8 cellular contexts compared by ENCODE assay signal in genomic region chr9:115591584-115591984, GRCh38.
DNase-seq lines count a peak whose midpoint lies in the region; ATAC-seq and TF ChIP-seq lines count a peak whose summit lies in the region.

No MANE protein-coding gene starts in this region.

- H3K36me3 Mint-ChIP-seq in nephron progenitor cell (ENCODE audit: low read depth), result no peaks in the 10 kb centered on the region

- H3K36me3 ChIP-seq in SK-N-MC (ENCODE audit: insufficient read depth, low read length) (peaks cover 16% of the 10 kb centered on the region), fibroblast of lung (ENCODE audit: control insufficient read depth, insufficient read depth, low read length) (no peaks in the 10 kb centered on the region)

- H3K9me3 Mint-ChIP-seq in nephron progenitor cell, result peaks cover 15% of the 10 kb centered on the region

- peaks cover 25% of the 10 kb centered on the region for H3K4me1 ChIP-seq in fibroblast of lung (ENCODE audit: control insufficient read depth, extremely low read depth, insufficient read depth, low read length)

- H3K27me3 ChIP-seq in fibroblast of lung (ENCODE audit: control insufficient read depth, insufficient read depth, low read length), result no peaks in the 10 kb centered on the region

- H3K27ac Mint-ChIP-seq in nephron progenitor cell, result peak overlapping the region; percentile 98

- H3K79me2 ChIP-seq in fibroblast of lung (ENCODE audit: control insufficient read depth, insufficient read depth, low read length), result no peaks in the 10 kb centered on the region

- ATAC-seq in GM21360 (IDR thresholded peaks at IDR 0.05; ENCODE audit: unreplicated experiment), result peak; percentile 74
- ATAC-seq in GM21825 (IDR thresholded peaks at IDR 0.05; ENCODE audit: unreplicated experiment), result no peak
- no peak for ATAC-seq in HG02759 (IDR thresholded peaks at IDR 0.05; ENCODE audit: unreplicated experiment)

- peak overlapping the region; percentile 100 for H3K27ac ChIP-seq in SK-N-MC
- peak overlapping the region; percentile 66 for H3K27ac ChIP-seq in fibroblast of lung (ENCODE audit: insufficient read depth, low read length)

- peak overlapping the region; percentile 91 for H3K9ac ChIP-seq in SK-N-MC (ENCODE audit: insufficient read length)
- no peak overlapping the region for H3K9ac ChIP-seq in fibroblast of lung (ENCODE audit: insufficient read depth, low read length)

- H3K4me2 ChIP-seq in fibroblast of lung (ENCODE audit: extremely low read depth, insufficient read depth, low read length), result no peak overlapping the region

- H3K9me3 ChIP-seq in SK-N-MC (ENCODE audit: low read depth, low read length) (peaks cover 11% of the 10 kb centered on the region), fibroblast of lung (ENCODE audit: control insufficient read depth, insufficient read depth, low read depth, low read length) (no peaks in the 10 kb centered on the region)

- no peaks in the 10 kb centered on the region for H4K20me1 ChIP-seq in fibroblast of lung (ENCODE audit: control insufficient read depth, extremely low read depth, insufficient read depth, low read length)

- H3K4me3 Mint-ChIP-seq in nephron progenitor cell, result peak overlapping the region; percentile 39

- DNase-seq in AG20443 (ENCODE audit: low spot score), result peak; percentile 88
- peak; percentile 67 for DNase-seq in NCI-H146 (lab: John Stamatoyannopoulos, UW)
- peak; percentile 98 for DNase-seq in SK-N-MC (ENCODE audit: low read depth, low spot score)
- DNase-seq in fibroblast of lung (ENCODE audit: low read depth in 2 of 2), result peak; percentile 99 to 100
- peak; percentile 58 for DNase-seq in nephron progenitor cell

- H2AFZ ChIP-seq in fibroblast of lung (ENCODE audit: low read length), result no peak overlapping the region

- H3K4me3 ChIP-seq in SK-N-MC (peak overlapping the region; percentile 44; the same call in 1 of the 2 replicates), fibroblast of lung (replicated peaks in 1 of 4; ENCODE audit: control extremely low read depth in 1 of 4, insufficient read depth in 1 of 4, low read depth in 3 of 4, low read length in 4 of 4) (no peak overlapping the region)

- H3K4me1 Mint-ChIP-seq in nephron progenitor cell, result peaks cover 47% of the 10 kb centered on the region

- no peaks in the 10 kb centered on the region for H3K27me3 Mint-ChIP-seq in nephron progenitor cell (ENCODE audit: low read depth, poor library complexity)

- TF ChIP-seq CTCF in fibroblast of lung (conservative IDR thresholded peaks at IDR 0.05 in 1 of 2, IDR thresholded peaks at IDR 0.05 in 1 of 2; ENCODE audit: low read depth in 1 of 2, low read length in 2 of 2) (peak; percentile 82 to 95), nephron progenitor cell (IDR thresholded peaks at IDR 0.05) (peak; percentile 85)
